35 cellular contexts compared by ENCODE assay signal in the genomic region with DNA sequence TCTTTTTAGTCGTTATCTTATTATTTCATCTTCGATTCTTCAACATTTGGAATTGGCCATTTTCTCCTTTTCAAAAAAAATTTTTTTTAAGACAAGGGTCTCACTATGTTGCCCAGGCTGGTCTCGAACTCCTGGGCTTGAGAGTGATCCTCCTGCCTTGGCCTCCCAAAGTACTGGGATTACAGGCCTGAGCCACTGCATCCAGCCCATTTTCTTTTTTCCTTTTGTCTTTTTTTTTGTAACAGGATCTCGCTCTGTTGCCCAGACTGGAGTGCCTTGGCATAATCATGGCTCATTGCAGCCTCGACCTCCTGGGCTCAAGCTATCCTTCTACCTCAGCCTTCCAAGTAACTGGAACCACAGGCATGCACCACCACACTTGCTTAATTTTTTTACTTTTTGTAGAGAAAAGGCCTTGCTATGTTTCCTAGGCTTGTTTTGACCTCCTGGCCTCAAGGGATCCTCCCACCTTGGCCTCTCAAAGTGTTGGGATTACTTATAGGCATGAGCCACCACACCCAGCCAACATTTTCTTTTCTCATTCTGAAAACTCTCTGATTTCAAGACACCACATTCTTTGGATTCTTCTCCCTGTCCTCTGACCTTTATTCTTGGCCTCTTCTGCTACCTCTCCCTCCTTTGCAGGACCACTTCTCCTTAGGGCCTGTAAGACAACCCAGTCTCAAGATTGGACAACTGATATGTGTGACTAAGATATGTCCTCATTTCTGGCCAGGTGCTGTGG. TPM values are rescaled to one million over a fixed set of nuclear protein-coding genes. Genes with fewer than 3 reads are reported as not detected.
DNase-seq lines count a peak whose midpoint lies in the region; ATAC-seq and TF ChIP-seq lines count a peak whose summit lies in the region.
"Had no signal": no experiment of that assay in that cellular context is flagged by ENCODE, and none has a peak within 500 bp of the region (broad histone marks: within the 10 kb centered on the region; RNA-seq: fewer than 3 reads in every experiment).

No MANE protein-coding gene starts in this region.

- H3K36me3 ChIP-seq in adipocyte (ENCODE audit: control insufficient read depth, insufficient read depth, low read length, severe bottlenecking) (no peaks in the 10 kb centered on the region), endodermal cell (ENCODE audit: control insufficient read depth, insufficient read depth, low read length) (no peaks in the 10 kb centered on the region)
- H3K36me3 ChIP-seq: esophagus muscularis mucosa, thyroid gland had no signal

- no peak overlapping the region for H3K4me3 Mint-ChIP-seq in endodermal cell
- H3K4me3 Mint-ChIP-seq: activated T-helper 17 cell treated with anti-CD3 and anti-CD28 coated beads, Interleukin-2, amount 50 U/mL, for 72 hours; CD8-positive, alpha-beta T cell; IgD-negative memory B cell; immature natural killer cell; naive thymus-derived CD4-positive, alpha-beta T cell; stimulated activated naive CD8-positive, alpha-beta T cell treated with anti-CD3 and anti-CD28 coated beads, Interleukin-15, amount 100 ng/mL, for 72 hours had no signal

- DNase-seq in ACHN (peak; percentile 45), HS-27A (ENCODE audit: low read depth) (peak; percentile 50), adipocyte (ENCODE audit: low read depth) (no peak), kidney glomerular epithelial cell (lab: John Stamatoyannopoulos, UW) (peak; percentile 45), foreskin melanocyte (no peak), endodermal cell (no peak), OCI-M2 (lab: John Stamatoyannopoulos, UW; ENCODE audit: unreplicated experiment) (no peak)
- DNase-seq: 8988T; activated CD4-positive, alpha-beta T cell treated with anti-CD3 and anti-CD28 coated beads, Interleukin-2, amount 50 U/mL, for 48 hours; activated CD8-positive, alpha-beta memory T cell treated with anti-CD3 and anti-CD28 coated beads, Interleukin-2, amount 50 U/mL, for 48 hours; activated naive CD4-positive, alpha-beta T cell treated with anti-CD3 and anti-CD28 coated beads, Interleukin-2, amount 50 U/mL, for 16 hours; amygdala; CD8-positive, alpha-beta T cell; GF-D8; hippocampal formation; immature natural killer cell; midbrain; naive thymus-derived CD4-positive, alpha-beta T cell; NCI-H2081; NCI-H345; NCI-H748 treated with DMSO at 0.1 percent for 48 hours; occipital lobe; stimulated activated CD4-positive, alpha-beta T cell treated with anti-CD3 and anti-CD28 coated beads, Interleukin-1b, Interleukin-23, amount 100 ng/mL, for 48 hours; stimulated activated CD8-positive, alpha-beta memory T cell treated with anti-CD3 and anti-CD28 coated beads, Interleukin-4, amount 100 ng/mL, for 48 hours; stimulated activated naive CD8-positive, alpha-beta T cell treated with anti-CD3 and anti-CD28 coated beads, Interleukin-15, amount 100 ng/mL, for 72 hours; thyroid gland had no signal

- no peak overlapping the region for H3K4me3 ChIP-seq in adipocyte (ENCODE audit: low read length)
- H3K4me3 ChIP-seq in endodermal cell (ENCODE audit: low read length): no peak overlapping the region
- H3K4me3 ChIP-seq: esophagus muscularis mucosa, SK-N-MC, smooth muscle cell, thyroid gland had no signal

- H3K27me3 ChIP-seq in adipocyte (replicated peaks; ENCODE audit: control insufficient read depth, insufficient read depth, low read length) (no peaks in the 10 kb centered on the region), endodermal cell (ENCODE audit: control insufficient read depth, insufficient read depth, low read length, poor library complexity, severe bottlenecking) (no peaks in the 10 kb centered on the region)
- H3K27me3 ChIP-seq: thyroid gland had no signal

- no peak overlapping the region for H3K27ac Mint-ChIP-seq in endodermal cell
- H3K27ac Mint-ChIP-seq: activated T-helper 17 cell treated with anti-CD3 and anti-CD28 coated beads, Interleukin-2, amount 50 U/mL, for 72 hours; CD8-positive, alpha-beta T cell; immature natural killer cell had no signal

- peak overlapping the region; percentile 32 for H3K9ac ChIP-seq in adipocyte (ENCODE audit: low read length)
- H3K9ac ChIP-seq in endodermal cell (ENCODE audit: extremely low read depth, low read length, poor library complexity, severe bottlenecking): no peak overlapping the region

- H3K4me1 ChIP-seq in adipocyte (ENCODE audit: control insufficient read depth, insufficient read depth, low read length) (peaks cover 47% of the 10 kb centered on the region), endodermal cell (ENCODE audit: control insufficient read depth, insufficient read depth, low read length) (no peaks in the 10 kb centered on the region)
- H3K4me1 ChIP-seq: thyroid gland had no signal

- in situ Hi-C loops in ACHN (cut with HindIII; ENCODE audit: low pct_ligation_motif_present, low pct_unique_long_range_greater_than_20kb, low sequenced_read_pairs): no loop called here

- 89 to 91% methylated on average over 5 of the region's 5 CpGs for WGBS in endodermal cell (ENCODE audit: insufficient coverage in 1 of 2, insufficient read length in 1 of 2), 2 experiments

- no peak for TF ChIP-seq CTCF in endodermal cell (conservative IDR thresholded peaks at IDR 0.05)

- H3K9me3 Mint-ChIP-seq in endodermal cell: peaks cover 3% of the 10 kb centered on the region
- H3K9me3 Mint-ChIP-seq: activated T-helper 17 cell treated with anti-CD3 and anti-CD28 coated beads, Interleukin-2, amount 50 U/mL, for 72 hours; CD8-positive, alpha-beta T cell; immature natural killer cell; naive thymus-derived CD4-positive, alpha-beta T cell; stimulated activated naive CD8-positive, alpha-beta T cell treated with anti-CD3 and anti-CD28 coated beads, Interleukin-15, amount 100 ng/mL, for 72 hours had no signal

- H3K27ac ChIP-seq in endodermal cell (ENCODE audit: low read depth, low read length): no peak overlapping the region
- H3K27ac ChIP-seq: esophagus muscularis mucosa, SK-N-MC, thyroid gland had no signal

- no peak for ATAC-seq in GM19351 (IDR thresholded peaks at IDR 0.05; ENCODE audit: unreplicated experiment)
- ATAC-seq: activated T-helper 17 cell treated with anti-CD3 and anti-CD28 coated beads, Interleukin-2, amount 50 U/mL, for 72 hours; CD8-positive, alpha-beta T cell; naive thymus-derived CD4-positive, alpha-beta T cell; stimulated activated naive CD8-positive, alpha-beta T cell treated with anti-CD3 and anti-CD28 coated beads, Interleukin-15, amount 100 ng/mL, for 72 hours had no signal

- H3K9me3 ChIP-seq in adipocyte (ENCODE audit: control insufficient read depth, low read length) (no peaks in the 10 kb centered on the region), endodermal cell (ENCODE audit: control insufficient read depth, low read length) (no peaks in the 10 kb centered on the region)
- H3K9me3 ChIP-seq: esophagus muscularis mucosa, thyroid gland had no signal

- peaks cover 10% of the 10 kb centered on the region for H3K4me1 Mint-ChIP-seq in endodermal cell
- H3K4me1 Mint-ChIP-seq: activated T-helper 17 cell treated with anti-CD3 and anti-CD28 coated beads, Interleukin-2, amount 50 U/mL, for 72 hours; immature natural killer cell; naive thymus-derived CD4-positive, alpha-beta T cell; stimulated activated naive CD8-positive, alpha-beta T cell treated with anti-CD3 and anti-CD28 coated beads, Interleukin-15, amount 100 ng/mL, for 72 hours had no signal

- H3K36me3 Mint-ChIP-seq in endodermal cell (ENCODE audit: low read depth): no peaks in the 10 kb centered on the region
- H3K36me3 Mint-ChIP-seq: CD8-positive, alpha-beta T cell; immature natural killer cell; naive thymus-derived CD4-positive, alpha-beta T cell had no signal

- H3K27me3 Mint-ChIP-seq in endodermal cell (ENCODE audit: insufficient read depth): no peaks in the 10 kb centered on the region
- H3K27me3 Mint-ChIP-seq: activated T-helper 17 cell treated with anti-CD3 and anti-CD28 coated beads, Interleukin-2, amount 50 U/mL, for 72 hours had no signal

RNA-seq across cellular contexts. Expression of gene MAP1LC3C, which starts 6.0 kb away (rescaled TPM):
- under 1 TPM in 1 of 2 donors, not detected in 1; 0.22 TPM for total RNA-seq in endodermal cell
- polyA plus RNA-seq in endodermal cell (2013, experiment 1 of 2): 1.7 TPM
- polyA plus RNA-seq in endodermal cell (2013, experiment 2 of 2): 2.0 TPM
- total RNA-seq: activated T-helper 17 cell treated with anti-CD3 and anti-CD28 coated beads, Interleukin-2, amount 50 U/mL, for 72 hours; bronchial epithelial cell; CD8-positive, alpha-beta T cell; liver; naive thymus-derived CD4-positive, alpha-beta T cell; smooth muscle cell; T-helper 1 cell treated with Interleukin-12 subunit alpha and Interleukin-12 subunit beta and Interleukin-4 antibody, amounts not matched to agents 30 ng/mL and 1 ng/mL, for 36 hours had no signal
- polyA plus RNA-seq: IgD-negative memory B cell; immature natural killer cell; liver; naive thymus-derived CD4-positive, alpha-beta T cell had no signal

RNA-seq across cellular contexts. Expression of gene BECN2, which starts 47.4 kb away (rescaled TPM):
- total RNA-seq in endodermal cell: not detected
- polyA plus RNA-seq in endodermal cell (2013, experiment 1 of 2): not detected
- polyA plus RNA-seq in endodermal cell (2013, experiment 2 of 2): not detected
- total RNA-seq: activated T-helper 17 cell treated with anti-CD3 and anti-CD28 coated beads, Interleukin-2, amount 50 U/mL, for 72 hours; bronchial epithelial cell; CD8-positive, alpha-beta T cell; esophagus muscularis mucosa; liver; naive thymus-derived CD4-positive, alpha-beta T cell; occipital lobe; smooth muscle cell; T-helper 1 cell treated with Interleukin-12 subunit alpha and Interleukin-12 subunit beta and Interleukin-4 antibody, amounts not matched to agents 30 ng/mL and 1 ng/mL, for 36 hours; thyroid gland had no signal
- polyA plus RNA-seq: IgD-negative memory B cell; immature natural killer cell; liver; naive thymus-derived CD4-positive, alpha-beta T cell; smooth muscle cell had no signal

Comparison
In these comparisons a context has a peak if more than half of its experiments do, and no peak if none do; other contexts are left out.
1. DNase-seq: peak in ACHN (single experiment), HS-27A (single experiment) and kidney glomerular epithelial cell (single experiment); none in adipocyte (single experiment), foreskin melanocyte (single experiment), endodermal cell (single experiment) and OCI-M2 (single experiment).